Comparison of ENCODE assay signal across 8 cellular contexts in the genomic region with DNA sequence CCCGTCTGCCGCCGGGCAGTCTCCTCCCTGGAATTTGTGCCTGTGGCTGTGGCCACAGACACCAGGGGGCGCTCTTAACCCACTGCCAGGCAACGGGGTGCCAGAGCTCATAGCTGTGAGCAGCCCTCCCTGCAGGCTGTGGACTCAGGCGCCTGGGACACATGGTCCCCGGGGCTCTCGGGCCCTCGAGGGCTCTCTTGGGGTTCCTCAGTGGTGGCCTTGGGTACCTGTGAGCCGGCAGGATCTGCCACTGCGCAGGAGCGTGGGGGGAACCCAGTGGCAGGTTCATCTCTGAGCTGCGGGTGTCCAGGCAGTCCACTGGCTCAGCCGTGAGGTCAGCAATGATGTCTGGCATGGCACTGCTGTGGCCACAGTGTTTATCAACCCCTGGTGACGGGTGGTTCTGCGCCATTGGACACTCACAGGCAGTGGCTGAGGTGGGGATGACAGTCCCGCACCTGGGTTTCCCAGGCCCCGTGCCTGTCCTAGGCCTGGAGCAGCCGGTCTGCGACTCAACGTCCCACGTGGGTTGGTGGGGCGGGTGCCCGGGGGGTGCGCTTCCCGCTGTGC. TPM values are rescaled to one million over a fixed set of nuclear protein-coding genes. Genes with fewer than 3 reads are reported as not detected.
DNase-seq lines count a peak whose midpoint lies in the region; ATAC-seq lines count a peak whose summit lies in the region.

No MANE protein-coding gene starts in this region.

- DNase-seq in EL (peak; percentile 59), RPMI7951 (ENCODE audit: low read depth) (peak; percentile 28), germinal center (ENCODE audit: low spot score) (peak; percentile 88), renal cortical epithelial cell (ENCODE audit: low read depth) (peak; percentile 18)
- peak; percentile 62 to 69 for DNase-seq in activated T-helper 1 cell treated with anti-CD3 and anti-CD28 coated beads, Interleukin-2, amount 50 U/mL, for 16 hours (ENCODE audit: low read depth in 1 of 2, low spot score in 1 of 2)

- ATAC-seq in HG02642 (IDR thresholded peaks at IDR 0.05; ENCODE audit: poor library complexity, unreplicated experiment), result peak; percentile 66
- ATAC-seq in HG03135 (IDR thresholded peaks at IDR 0.05; ENCODE audit: unreplicated experiment), result no peak
- no peak for ATAC-seq in GM18498 (IDR thresholded peaks at IDR 0.05; ENCODE audit: unreplicated experiment)

RNA-seq across cellular contexts. Expression of a gene that starts 37.2 kb away (rescaled TPM):
- total RNA-seq in RPMI7951 (2014; rRNA removed; shearing (Covaris generic)), result 16.3 and 18.7 TPM in 2 replicates
- 34.7 and 86.6 TPM in 2 replicates for total RNA-seq in renal cortical epithelial cell

RNA-seq across cellular contexts. Expression of a gene that starts 53.9 kb away (rescaled TPM):
- not detected in 2 replicates for total RNA-seq in RPMI7951 (2014; rRNA removed; shearing (Covaris generic))
- 3.7 and 4.3 TPM in 2 replicates for total RNA-seq in renal cortical epithelial cell

Comparison
In these comparisons a context has a peak if more than half of its experiments do, and no peak if none do; other contexts are left out.
1. DNase-seq: peak in every context shown above with its lines; median percentile 88 in germinal center; 66 in activated T-helper 1 cell treated with anti-CD3 and anti-CD28 coated beads, Interleukin-2, amount 50 U/mL, for 16 hours; 59 in EL; 28 in RPMI7951; 18 in renal cortical epithelial cell.